8 cellular contexts compared by ENCODE assay signal in genomic region chr18:76491436-76491800, GRCh38. TPM values are rescaled to one million over a fixed set of nuclear protein-coding genes. Genes with fewer than 3 reads are reported as not detected.
A peak's percentile ranks its signal among the peaks of the same experiment; 100 is the strongest.
DNase-seq lines count a peak whose midpoint lies in the region; ATAC-seq, FAIRE-seq and TF ChIP-seq lines count a peak whose summit lies in the region.

No MANE protein-coding gene starts in this region.

- H3K79me2 ChIP-seq in K562 (ENCODE audit: control insufficient read depth, insufficient read depth, low read length), result no peaks in the 10 kb centered on the region

- no peak overlapping the region for H3K4me2 ChIP-seq in K562 (ENCODE audit: insufficient read depth, low read length)

- no peaks in the 10 kb centered on the region for H3K27me3 ChIP-seq in Caco-2 (replicated peaks; ENCODE audit: control insufficient read depth, insufficient read depth, low read length)
- H3K27me3 ChIP-seq in K562 (ENCODE audit: control insufficient read depth in 2 of 2, insufficient read depth in 2 of 2, low read length in 2 of 2), result peaks cover 0 to 6% of the 10 kb centered on the region in 2 experiments; a peak in 1 of 5 replicates
- peaks cover 1% of the 10 kb centered on the region; the same call in 1 of the 2 replicates for H3K27me3 ChIP-seq in iPS DF 6.9 (ENCODE audit: control insufficient read depth, insufficient read depth, low read length)
- H3K27me3 ChIP-seq in skeletal muscle tissue (ENCODE audit: control insufficient read depth in 3 of 3, insufficient read depth in 3 of 3, low read length in 3 of 3), result no peaks in the 10 kb centered on the region

- H3K9ac ChIP-seq in K562 (ENCODE audit: insufficient read depth in 1 of 2, low read depth in 2 of 2, low read length in 2 of 2), result no peak overlapping the region
- H3K9ac ChIP-seq in skeletal muscle tissue (ENCODE audit: low read depth in 1 of 3, low read length in 3 of 3), result peak overlapping the region in 2 of 3 donors; percentile 85 to 87

- in situ Hi-C loops in K562 (cut with MboI), result no loop called here

- H3K27me3 Mint-ChIP-seq in Caco-2 (ENCODE audit: insufficient read depth, unreplicated experiment), result no peaks in the 10 kb centered on the region
- H3K27me3 Mint-ChIP-seq in T-cell, result peaks cover 0 to 43% of the 10 kb centered on the region in 2 donors

- POLR2A ChIA-PET in Caco-2 (lab: Charles Lee), result no interaction called here
- POLR2A ChIA-PET in T-cell (lab: Charles Lee), result no interaction called here
- POLR2A ChIA-PET in K562 (lab: Yijun Ruan, JAX), result no interaction called here

- no peaks in the 10 kb centered on the region for H3K9me1 ChIP-seq in K562 (ENCODE audit: control insufficient read depth, insufficient read depth, low read length)

- H3K27ac Mint-ChIP-seq in Caco-2 (ENCODE audit: unreplicated experiment) (no peak overlapping the region), T-cell (peak overlapping the region in 1 of 2 donors; percentile 63)

- CTCF ChIA-PET in Caco-2 (lab: Charles Lee) (no interaction called here), T-cell (lab: Charles Lee) (no interaction called here), K562 (lab: Yijun Ruan, JAX; ENCODE audit: low intra/inter-chr PET ratio) (no interaction called here)

- H3K4me1 Mint-ChIP-seq in Caco-2 (ENCODE audit: low read depth, unreplicated experiment), result no peaks in the 10 kb centered on the region
- H3K4me1 Mint-ChIP-seq in T-cell, result peaks cover 52 to 60% (median 58%) of the 10 kb centered on the region in 3 donors

- H3K4me3 Mint-ChIP-seq in Caco-2 (ENCODE audit: unreplicated experiment), result peak overlapping the region; percentile 78
- peak overlapping the region; percentile 90 to 94 (median 92) for H3K4me3 Mint-ChIP-seq in T-cell

- no peaks in the 10 kb centered on the region for H3K36me3 ChIP-seq in Caco-2 (ENCODE audit: control insufficient read depth, insufficient read depth, low read length)
- H3K36me3 ChIP-seq in K562 (ENCODE audit: control insufficient read depth, insufficient read depth, low read length), result no peaks in the 10 kb centered on the region
- H3K36me3 ChIP-seq in iPS DF 6.9 (ENCODE audit: control insufficient read depth, insufficient read depth, low read length), result no peaks in the 10 kb centered on the region
- H3K36me3 ChIP-seq in skeletal muscle tissue (ENCODE audit: control insufficient read depth in 3 of 3, insufficient read depth in 3 of 3, low read length in 3 of 3), result no peaks in the 10 kb centered on the region

- H3K9me3 ChIP-seq in Caco-2 (no peaks in the 10 kb centered on the region), K562 (replicated peaks; ENCODE audit: control insufficient read depth, insufficient read depth, low read depth, low read length) (no peaks in the 10 kb centered on the region), iPS DF 6.9 (ENCODE audit: control insufficient read depth, insufficient read depth, low read length) (no peaks in the 10 kb centered on the region), skeletal muscle tissue (ENCODE audit: control insufficient read depth in 3 of 3, low read length in 3 of 3) (no peaks in the 10 kb centered on the region)

- no peak for FAIRE-seq in K562 (lab: Jason Lieb, UNC)

- H3K36me3 Mint-ChIP-seq in Caco-2 (ENCODE audit: insufficient read depth, unreplicated experiment) (no peaks in the 10 kb centered on the region), T-cell (no peaks in the 10 kb centered on the region)

- no peak for TF ChIP-seq EP300 in K562 (IDR thresholded peaks at IDR 0.05; ENCODE audit: low read length)

- no peak for TF ChIP-seq CTCF in Caco-2 (IDR thresholded peaks at IDR 0.05; ENCODE audit: insufficient read depth in 1 of 2, low read depth in 1 of 2, low read length in 1 of 2, severe bottlenecking in 1 of 2, unreplicated experiment in 1 of 2)
- TF ChIP-seq CTCF in K562 (IDR thresholded peaks at IDR 0.05 in 2 of 3, conservative IDR thresholded peaks at IDR 0.05 in 1 of 3; ENCODE audit: insufficient read depth in 2 of 3, low read depth in 1 of 3, low read length in 3 of 3), result no peak

- H4K20me1 ChIP-seq in K562 (replicated peaks; ENCODE audit: control insufficient read depth, insufficient read depth, low read length), result no peaks in the 10 kb centered on the region

- TF ChIP-seq RAD21 in K562 (CRISPR knock-in tag; conservative IDR thresholded peaks at IDR 0.05 in 1 of 2, IDR thresholded peaks at IDR 0.05 in 1 of 2), result no peak

- no peaks in the 10 kb centered on the region for H3K9me3 Mint-ChIP-seq in Caco-2 (ENCODE audit: unreplicated experiment)
- H3K9me3 Mint-ChIP-seq in T-cell, result no peaks in the 10 kb centered on the region

- H3K4me1 ChIP-seq in Caco-2, result no peaks in the 10 kb centered on the region
- peaks cover 2 to 26% of the 10 kb centered on the region in 2 experiments; a peak in 2 of 5 replicates for H3K4me1 ChIP-seq in K562 (replicated peaks in 1 of 2; ENCODE audit: control insufficient read depth in 2 of 2, insufficient read depth in 2 of 2, low read length in 2 of 2)
- H3K4me1 ChIP-seq in iPS DF 6.9 (ENCODE audit: control insufficient read depth, insufficient read depth, low read length), result peaks cover 7% of the 10 kb centered on the region
- H3K4me1 ChIP-seq in skeletal muscle tissue (ENCODE audit: control insufficient read depth in 3 of 3, insufficient read depth in 3 of 3, low read length in 3 of 3), result peaks cover 32 to 46% (median 42%) of the 10 kb centered on the region in 3 donors

- H2AFZ ChIP-seq in K562 (ENCODE audit: low read depth, low read length), result no peak overlapping the region

- H3K4me3 ChIP-seq in Caco-2 (ENCODE audit: low read depth, low read length) (peak overlapping the region; percentile 63), K562 (no peak overlapping the region), iPS DF 6.9 (ENCODE audit: low read length) (peak overlapping the region; percentile 59; the same call in 1 of the 2 replicates), skeletal muscle tissue (ENCODE audit: low read length in 3 of 3) (peak overlapping the region; percentile 94 to 96 (median 95))

- DNase-seq in Caco-2 (peak; percentile 66 to 81), HuH-7.5 (ENCODE audit: low spot score) (peak; percentile 72), T-cell (peak in 33 of 34 experiments; percentile 30 to 79 (median 63)), K562 (ENCODE audit: extremely low read depth in 1 of 4, low spot score in 3 of 4) (peak in 3 of 4 experiments; percentile 21 to 46 (median 44)), iPS DF 6.9 (ENCODE audit: low read depth, low spot score) (no peak)

- WGBS in K562 (ENCODE audit: insufficient coverage, low coverage, missing lambda C conversion rate), result no CpG with 5 or more reads among the region's 37 CpGs
- no CpG with 5 or more reads among the region's 37 CpGs for WGBS in iPS DF 6.9 (ENCODE audit: insufficient coverage, insufficient read length)

- H3K27ac ChIP-seq in K562 (ENCODE audit: extremely low read depth, low read depth, low read length), result no peak overlapping the region
- H3K27ac ChIP-seq in iPS DF 6.9 (ENCODE audit: low read length), result no peak overlapping the region
- peak overlapping the region; percentile 88 for H3K27ac ChIP-seq in skeletal muscle tissue (ENCODE audit: low read depth, low read length)

- intact Hi-C loops in Caco-2 (cut with micrococcal nuclease; ENCODE audit: unreplicated experiment), result loop anchor here (5.0 kb wide), 1 partner anchor 566 kb away; no protein-coding TSS in a partner anchor
- intact Hi-C loops in K562 (cut with micrococcal nuclease), result no loop called here

- BruUV-seq in Caco-2 (replicated peaks; lab: Mats Ljungman, UMichigan), result no TSS peak
- BruUV-seq in K562 (replicated peaks; lab: Mats Ljungman, UMichigan), result no TSS peak

- ATAC-seq in T-cell (replicated peaks in 1 of 4), result peak; percentile 44 to 56 (median 48)
- no peak for ATAC-seq in K562
- no peak for ATAC-seq in HG03571 (IDR thresholded peaks at IDR 0.05; ENCODE audit: unreplicated experiment)
- ATAC-seq in HG03457 (IDR thresholded peaks at IDR 0.05; ENCODE audit: unreplicated experiment), result no peak

- no peak for TF ChIP-seq POLR2A in K562 (conservative IDR thresholded peaks at IDR 0.05)

TF ChIP-seq in K562, 482 proteins besides CTCF, POLR2A, EP300 and RAD21:
- TF ChIP-seq RCOR1 (IDR thresholded peaks at IDR 0.05; ENCODE audit: borderline replicate concordance in 1 of 2, low read depth in 2 of 2, low read length in 2 of 2) (no peak), VEZF1 (CRISPR knock-in tag; IDR thresholded peaks at IDR 0.05) (peak; percentile 42)
TF ChIP-seq in K562: peak in this region for 1.

RNA-seq across cellular contexts. Expression of gene ZNF516, which starts 3.6 kb away (rescaled TPM):
- 14.3 and 25.5 TPM in 2 replicates for total RNA-seq in Caco-2 (2022)
- total RNA-seq in T-cell, result 10 to 100 TPM; 22.0 to 31.8 (median 25.7) TPM
- 0.11 and 0.21 TPM in 2 replicates for total RNA-seq in K562 (2011; cell fraction: chromatin; rRNA removed; ENCODE audit: low replicate concordance)
- total RNA-seq in K562 (2011; cell fraction: nucleolus; rRNA removed), result 0.13 and 0.50 TPM in 2 replicates
- total RNA-seq in K562 (2011; cell fraction: nucleoplasm; rRNA removed), result 0.15 and 0.23 TPM in 2 replicates
- total RNA-seq in K562 (2014; rRNA removed), result 0.04 and 0.05 TPM in 2 replicates
- 0.03 TPM in 1 of 2 replicates, not detected in the other for total RNA-seq in K562 (2014; rRNA removed; fragmentation: Illumina TruSeq; extraction: Trizol)
- 0.04 TPM in 2 replicates for total RNA-seq in K562 (2015; rRNA removed; fragmentation: Illumina TruSeq; extraction: Trizol)
- total RNA-seq in K562 (2021), result 0.20 and 0.56 TPM in 2 replicates
- 0.11 TPM in 1 of 2 replicates, not detected in the other for polyA plus RNA-seq in K562 (2011; rRNA removed)
- 0.01 and 0.82 TPM in 2 replicates for polyA plus RNA-seq in K562 (2011; cell fraction: cytosol; rRNA removed)
- 0.03 and 0.31 TPM in 2 replicates for polyA plus RNA-seq in K562 (2011; cell fraction: nucleus; rRNA removed)
- 0.09 and 0.40 TPM in 2 replicates for polyA plus RNA-seq in K562 (2012)
- 0.07 TPM in 1 of 2 replicates, not detected in the other for polyA plus RNA-seq in K562 (2014; fragmentation: Illumina TruSeq; extraction: Trizol)
- polyA plus RNA-seq in K562 (2014; fragmentation: Nextera tagmentation; extraction: Ambion mirVana), result not detected
- polyA plus RNA-seq in K562 (2014; rRNA removed), result 0.05 and 0.09 TPM in 2 replicates
- 0.14 TPM in 1 of 2 replicates, not detected in the other for polyA minus RNA-seq in K562 (2011; rRNA and poly(A)+ RNA removed)
- polyA minus RNA-seq in K562 (2011; cell fraction: cytosol; rRNA and poly(A)+ RNA removed), result 0.10 and 0.18 TPM in 2 replicates
- 0.11 and 0.27 TPM in 2 replicates for polyA minus RNA-seq in K562 (2011; cell fraction: nucleus; rRNA and poly(A)+ RNA removed)
- total RNA-seq in skeletal muscle tissue, result 33.9 TPM

Comparison
In these comparisons a context has a peak if more than half of its experiments do, and no peak if none do; other contexts are left out.
1. ATAC-seq: peak in T-cell (4 of 4); none in K562 (single experiment), HG03571 (single experiment) and HG03457 (single experiment).
2. H3K9ac ChIP-seq: peak in skeletal muscle tissue (2 of 3); none in K562 (0 of 2).